8 cellular contexts compared by ENCODE assay signal in genomic region chr19:47109177-47109540, GRCh38. TPM values are rescaled to one million over a fixed set of nuclear protein-coding genes. Genes with fewer than 3 reads are reported as not detected.
DNase-seq lines count a peak whose midpoint lies in the region; ATAC-seq and TF ChIP-seq lines count a peak whose summit lies in the region.

No MANE protein-coding gene starts in this region.

- H3K27ac Mint-ChIP-seq in brain: peak overlapping the region; percentile 16 to 100 (median 100)

- H3K9me3 Mint-ChIP-seq in brain: peaks cover 0 to 9% (median 0%) of the 10 kb centered on the region in 5 experiments

- H3K4me3 Mint-ChIP-seq in brain: peak overlapping the region; percentile 94 to 98 (median 96)

- DNase-seq in heart left ventricle (no peak), left cardiac atrium (no peak), upper lobe of left lung (no peak), SW 1271 (lab: John Stamatoyannopoulos, UW) (no peak), omental fat pad (ENCODE audit: low spot score) (no peak)

- intact Hi-C loops in heart left ventricle (cut with DNase I): loop anchor here in 1 of 10 donors (10.0 kb wide), 1 partner anchor 244 kb away; the partner anchor contains the start of gene ARHGAP35
- intact Hi-C loops in left cardiac atrium (cut with DNase I): no loop called here

- TF ChIP-seq CTCF in heart left ventricle (IDR thresholded peaks at IDR 0.05): no peak
- no peak for TF ChIP-seq CTCF in brain (conservative IDR thresholded peaks at IDR 0.05)
- no peak for TF ChIP-seq CTCF in upper lobe of left lung (IDR thresholded peaks at IDR 0.05)
- no peak for TF ChIP-seq CTCF in omental fat pad (IDR thresholded peaks at IDR 0.05)

- peaks cover 0 to 14% (median 0%) of the 10 kb centered on the region in 9 donors for H3K36me3 ChIP-seq in heart left ventricle
- H3K36me3 ChIP-seq in mesodermal cell (ENCODE audit: control insufficient read depth, insufficient read depth, low read length): peaks cover 35% of the 10 kb centered on the region
- no peaks in the 10 kb centered on the region for H3K36me3 ChIP-seq in upper lobe of left lung

- H3K36me3 Mint-ChIP-seq in brain: peaks cover 17% of the 10 kb centered on the region

- H3K27ac ChIP-seq in heart left ventricle (peak overlapping the region in 11 of 12 donors; percentile 14 to 100 (median 100)), mesodermal cell (ENCODE audit: low read depth, low read length, severe bottlenecking) (peak overlapping the region; percentile 98), upper lobe of left lung (peak overlapping the region; percentile 98 to 100 (median 100))

- no peaks in the 10 kb centered on the region for H3K27me3 ChIP-seq in heart left ventricle
- no peaks in the 10 kb centered on the region for H3K27me3 ChIP-seq in upper lobe of left lung

- H3K27me3 Mint-ChIP-seq in brain: peaks cover 14% of the 10 kb centered on the region

- 49 to 54% (median 52%) methylated on average over 2 of the region's 2 CpGs for WGBS in heart left ventricle, 4 donors
- WGBS in mesodermal cell (ENCODE audit: insufficient coverage in 2 of 2), 2 experiments: 0% methylated on average over 1 of the region's 2 CpGs; no CpG with 5 or more reads in 1 of the 2 experiments
- 32 to 35% methylated on average over 2 of the region's 2 CpGs for WGBS in upper lobe of left lung, 2 donors

- TF ChIP-seq POLR2A in heart left ventricle (IDR thresholded peaks at IDR 0.05): no peak
- TF ChIP-seq POLR2A in upper lobe of left lung (IDR thresholded peaks at IDR 0.05): no peak

- peaks cover 15 to 76% (median 48%) of the 10 kb centered on the region in 12 donors for H3K4me1 ChIP-seq in heart left ventricle
- H3K4me1 ChIP-seq in mesodermal cell (ENCODE audit: control insufficient read depth, insufficient read depth, low read length, poor library complexity, severe bottlenecking): peaks cover 20% of the 10 kb centered on the region
- peaks cover 34 to 51% (median 38%) of the 10 kb centered on the region in 4 donors for H3K4me1 ChIP-seq in upper lobe of left lung

- H3K4me1 Mint-ChIP-seq in brain: peaks cover 79% of the 10 kb centered on the region

- no peaks in the 10 kb centered on the region for H3K9me3 ChIP-seq in heart left ventricle
- no peaks in the 10 kb centered on the region for H3K9me3 ChIP-seq in mesodermal cell (ENCODE audit: control insufficient read depth, low read length)
- no peaks in the 10 kb centered on the region for H3K9me3 ChIP-seq in upper lobe of left lung

- peak overlapping the region in 5 of 12 donors; percentile 71 to 99 (median 88) for H3K4me3 ChIP-seq in heart left ventricle
- H3K4me3 ChIP-seq in mesodermal cell (ENCODE audit: extremely low read depth, insufficient read depth, low read length, poor library complexity, severe bottlenecking): peak overlapping the region; percentile 100
- H3K4me3 ChIP-seq in upper lobe of left lung: peak overlapping the region in 2 of 4 donors; percentile 73 to 76

- ATAC-seq in heart left ventricle: no peak
- no peak for ATAC-seq in left cardiac atrium
- ATAC-seq in upper lobe of left lung (ENCODE audit: low FRiP score in 2 of 2): no peak
- ATAC-seq in GM18873 (IDR thresholded peaks at IDR 0.05; ENCODE audit: low FRiP score, unreplicated experiment): no peak
- no peak for ATAC-seq in omental fat pad (ENCODE audit: low FRiP score)

- TF ChIP-seq EP300 in upper lobe of left lung (IDR thresholded peaks at IDR 0.05): no peak

RNA-seq across cellular contexts. Expression of gene ZC3H4, which starts 4.4 kb away (rescaled TPM):
- total RNA-seq in heart left ventricle: 10 to 100 TPM; 16.5 to 35.0 (median 24.7) TPM
- 10 to 100 TPM in 1 of 2 donors, 1 to 10 TPM in 1; 9.6 to 10.4 TPM for polyA plus RNA-seq in heart left ventricle
- total RNA-seq in left cardiac atrium: 10 to 100 TPM; 24.2 to 26.3 TPM
- 16.6 TPM for polyA plus RNA-seq in brain (ENCODE audit: insufficient read depth, low read depth, low replicate concordance)
- polyA plus RNA-seq in mesodermal cell (2013, experiment 1 of 2): 16.0 TPM
- polyA plus RNA-seq in mesodermal cell (2013, experiment 2 of 2): 13.8 TPM
- 10 to 100 TPM; 28.6 to 57.6 (median 44.1) TPM for total RNA-seq in upper lobe of left lung
- total RNA-seq in omental fat pad: 10 to 100 TPM; 13.1 to 20.9 (median 18.0) TPM

RNA-seq across cellular contexts. Expression of gene SAE1, which starts 21.5 kb away (rescaled TPM):
- total RNA-seq in heart left ventricle (10 to 100 TPM; 30.5 to 58.7 (median 49.7) TPM), left cardiac atrium (10 to 100 TPM; 50.1 to 54.7 TPM), upper lobe of left lung (10 to 100 TPM; 31.1 to 61.2 (median 55.3) TPM), omental fat pad (10 to 100 TPM; 36.5 to 50.7 (median 49.2) TPM)
- polyA plus RNA-seq in heart left ventricle (10 to 100 TPM; 15.7 to 84.1 TPM), brain (ENCODE audit: insufficient read depth, low read depth, low replicate concordance) (169 TPM)
- 161 TPM for polyA plus RNA-seq in mesodermal cell (2013, experiment 1 of 2)
- polyA plus RNA-seq in mesodermal cell (2013, experiment 2 of 2): 149 TPM
